1 cellular context compared by ENCODE assay signal in genomic region chr2:176491172-176491904, GRCh38.
TF ChIP-seq lines count a peak whose summit lies in the region.

No MANE protein-coding gene starts in this region.

TF ChIP-seq in GM23338, 12 proteins besides CTCF, POLR2A, EP300 and RAD21 (continued from another document):
- TF ChIP-seq ZNF462 (CRISPR knock-in tag; IDR thresholded peaks at IDR 0.05) (no peak), ETS1 (IDR thresholded peaks at IDR 0.05) (no peak), JUNB (IDR thresholded peaks at IDR 0.05; ENCODE audit: unreplicated experiment) (no peak), CREB1 (CRISPR knock-in tag; IDR thresholded peaks at IDR 0.05; ENCODE audit: low read depth) (no peak), EZH2phosphoT487 (IDR thresholded peaks at IDR 0.05; ENCODE audit: unreplicated experiment) (no peak), STAT1 (IDR thresholded peaks at IDR 0.05; ENCODE audit: unreplicated experiment) (no peak), ZNF114 (CRISPR knock-in tag; IDR thresholded peaks at IDR 0.05) (no peak), NANOG (IDR thresholded peaks at IDR 0.05; ENCODE audit: borderline replicate concordance) (no peak), EZH2 (IDR thresholded peaks at IDR 0.05; ENCODE audit: low read depth, unreplicated experiment) (no peak), POLR2AphosphoS5 (IDR thresholded peaks at IDR 0.05; ENCODE audit: low read depth) (no peak)
